22 cellular contexts compared by ENCODE assay signal in the genomic region with DNA sequence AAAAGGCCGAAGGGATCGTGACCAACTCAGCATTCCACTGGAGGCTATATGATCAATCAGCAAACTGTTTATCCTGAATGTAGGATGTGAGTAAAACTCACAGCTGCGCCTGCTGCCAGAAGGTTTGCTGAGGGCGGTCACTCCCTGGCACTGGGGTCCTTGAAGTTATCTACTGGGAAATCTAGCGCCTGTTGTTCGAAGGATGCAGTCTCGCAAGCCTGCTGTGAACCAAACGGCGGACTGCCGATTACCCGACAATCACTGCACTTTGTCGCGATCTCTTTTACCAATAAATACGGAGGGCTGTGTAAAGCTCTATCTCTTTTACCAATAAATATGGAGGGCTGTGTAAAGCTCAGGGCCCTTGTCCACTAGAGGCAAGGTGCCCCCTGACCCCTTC.
"Had no signal": no experiment of that assay in that cellular context is flagged by ENCODE, and none has a peak within 500 bp of the region (broad histone marks: within the 10 kb centered on the region; RNA-seq: fewer than 3 reads in every experiment).

No MANE protein-coding gene starts in this region.

- H3K27ac ChIP-seq: RWPE1 had no signal

- DNase-seq: Karpas-422, KG1, MG63, NCI-H1092, NCI-H1105 treated with DMSO at 0.1 percent for 48 hours, NCI-H1417 treated with DMSO at 0.1 percent for 48 hours, NCI-H146, NCI-H1694 treated with DMSO at 0.1 percent for 48 hours, NCI-H1930, NCI-H2081, NCI-H2171, NCI-H226, NCI-H446, NCI-H510A, NCI-H524 treated with DMSO at 0.1 percent for 48 hours, NCI-H69, NCI-H774, PC-3, SHP77 had no signal

- H3K4me3 ChIP-seq: MG63 had no signal

- FAIRE-seq: HTR-8/SVneo had no signal

- H3K9me3 ChIP-seq: MG63 had no signal

- H3K27me3 ChIP-seq: MG63 had no signal

- ATAC-seq: Panc1, PC-3 had no signal
